Comparison of ENCODE assay signal across 30 cellular contexts in the genomic region with DNA sequence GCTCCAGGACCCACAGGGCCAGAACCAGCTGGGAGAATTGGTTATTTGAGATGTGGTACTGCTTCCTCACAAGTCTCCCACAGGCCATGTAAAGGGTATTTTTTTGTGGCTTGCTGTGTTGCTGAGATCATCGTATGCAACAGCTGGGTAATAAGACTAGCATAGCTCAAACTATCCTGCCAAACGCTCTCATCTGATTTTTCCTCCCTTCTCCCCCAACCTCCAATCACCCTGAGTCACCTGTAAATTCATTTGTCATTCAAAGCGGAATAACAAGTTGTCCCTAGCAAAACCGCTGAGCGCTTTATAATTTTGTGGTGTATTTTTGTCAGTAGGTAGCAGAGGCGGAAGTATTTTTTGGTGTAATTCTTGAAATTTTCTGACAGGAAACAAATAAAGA.
"Had no signal": no experiment of that assay in that cellular context is flagged by ENCODE, and none has a peak within 500 bp of the region (broad histone marks: within the 10 kb centered on the region; RNA-seq: fewer than 3 reads in every experiment).

No MANE protein-coding gene starts in this region.

- H3K27ac ChIP-seq: neutrophil, pancreas, prostate gland, right lobe of liver, sigmoid colon, skin epidermis, spleen, suprapubic skin, testis, tibial artery, transverse colon, upper lobe of right lung, uterus had no signal

- H3K36me3 Mint-ChIP-seq: naive thymus-derived CD8-positive, alpha-beta T cell; natural killer cell treated with Interleukin-12 subunit alpha and Interleukin-12 subunit beta and Interleukin-15 and Interleukin-18, amount 100 ng/mL, for 72 hours; stimulated activated memory B cell treated with anti-CD40 and anti-IgM and Interleukin-4, amounts not matched to agents 10 μg/mL and 1 μg/mL and 100 μg/mL, for 72 hours; type B pancreatic cell had no signal

- H3K9me3 ChIP-seq: neutrophil, pancreas, prostate gland, right lobe of liver, sigmoid colon, spleen, suprapubic skin, testis, tibial artery, transverse colon, upper lobe of right lung, uterus had no signal

- H3K36me3 ChIP-seq: neutrophil, pancreas, prostate gland, right lobe of liver, sigmoid colon, spleen, suprapubic skin, tibial artery, transverse colon, upper lobe of right lung, uterus had no signal

- H3K4me3 ChIP-seq: pancreas, prostate gland, right lobe of liver, sigmoid colon, skin epidermis, smooth muscle cell, spleen, suprapubic skin, testis, tibial artery, transverse colon, upper lobe of right lung, uterus had no signal

- H3K4me3 Mint-ChIP-seq: naive thymus-derived CD8-positive, alpha-beta T cell; natural killer cell treated with Interleukin-12 subunit alpha and Interleukin-12 subunit beta and Interleukin-15 and Interleukin-18, amount 100 ng/mL, for 72 hours; nephron progenitor cell; neural crest cell; stimulated activated memory B cell treated with anti-CD40 and anti-IgM and Interleukin-4, amounts not matched to agents 10 μg/mL and 1 μg/mL and 100 μg/mL, for 72 hours; stimulated activated naive CD8-positive, alpha-beta T cell treated with anti-CD3 and anti-CD28 coated beads, Interleukin-15, amount 100 ng/mL, for 72 hours; type B pancreatic cell had no signal

- H3K9me3 Mint-ChIP-seq: natural killer cell treated with Interleukin-12 subunit alpha and Interleukin-12 subunit beta and Interleukin-15 and Interleukin-18, amount 100 ng/mL, for 72 hours; nephron progenitor cell; neural crest cell; stimulated activated memory B cell treated with anti-CD40 and anti-IgM and Interleukin-4, amounts not matched to agents 10 μg/mL and 1 μg/mL and 100 μg/mL, for 72 hours; stimulated activated naive CD8-positive, alpha-beta T cell treated with anti-CD3 and anti-CD28 coated beads, Interleukin-15, amount 100 ng/mL, for 72 hours; type B pancreatic cell had no signal

- H3K27me3 ChIP-seq: neutrophil, pancreas, right lobe of liver, sigmoid colon, testis, tibial artery, transverse colon, upper lobe of right lung, uterus had no signal

- H3K27ac Mint-ChIP-seq: natural killer cell treated with Interleukin-12 subunit alpha and Interleukin-12 subunit beta and Interleukin-15 and Interleukin-18, amount 100 ng/mL, for 72 hours; nephron progenitor cell; stimulated activated memory B cell treated with anti-CD40 and anti-IgM and Interleukin-4, amounts not matched to agents 10 μg/mL and 1 μg/mL and 100 μg/mL, for 72 hours; stimulated activated naive CD8-positive, alpha-beta T cell treated with anti-CD3 and anti-CD28 coated beads, Interleukin-15, amount 100 ng/mL, for 72 hours; type B pancreatic cell had no signal

- H3K4me1 Mint-ChIP-seq: naive thymus-derived CD8-positive, alpha-beta T cell; stimulated activated memory B cell treated with anti-CD40 and anti-IgM and Interleukin-4, amounts not matched to agents 10 μg/mL and 1 μg/mL and 100 μg/mL, for 72 hours; stimulated activated naive CD8-positive, alpha-beta T cell treated with anti-CD3 and anti-CD28 coated beads, Interleukin-15, amount 100 ng/mL, for 72 hours had no signal

- H3K4me1 ChIP-seq: pancreas, prostate gland, right lobe of liver, sigmoid colon, spleen, suprapubic skin, testis, tibial artery, transverse colon, upper lobe of right lung, uterus had no signal

- ATAC-seq: naive thymus-derived CD8-positive, alpha-beta T cell; natural killer cell treated with Interleukin-12 subunit alpha and Interleukin-12 subunit beta and Interleukin-15 and Interleukin-18, amount 100 ng/mL, for 72 hours; pancreas; right cardiac atrium; right lobe of liver; stimulated activated memory B cell treated with anti-CD40 and anti-IgM and Interleukin-4, amounts not matched to agents 10 μg/mL and 1 μg/mL and 100 μg/mL, for 72 hours; stimulated activated naive CD8-positive, alpha-beta T cell treated with anti-CD3 and anti-CD28 coated beads, Interleukin-15, amount 100 ng/mL, for 72 hours; stimulated activated naive CD8-positive, alpha-beta T cell treated with anti-CD3 and anti-CD28 coated beads, Interleukin-15, Interleukin-2, amounts not matched to agents 100 U/mL and 50 U/mL, for 24 hours; upper lobe of right lung had no signal

- H3K4me2 ChIP-seq: smooth muscle cell had no signal

- DNase-seq: naive thymus-derived CD8-positive, alpha-beta T cell; nephron progenitor cell; pancreas; right cardiac atrium; right lobe of liver; sigmoid colon; spleen; stimulated activated CD4-positive, alpha-beta T cell treated with anti-CD3 and anti-CD28 coated beads, Interleukin-12 subunit alpha, Interleukin-12 subunit beta, amount 100 ng/mL, for 4 hours; stimulated activated CD4-positive, alpha-beta T cell treated with anti-CD3 and anti-CD28 coated beads, Interleukin-1b, Interleukin-23, amount 100 ng/mL, for 48 hours; stimulated activated CD4-positive, alpha-beta T cell treated with anti-CD3 and anti-CD28 coated beads, Interleukin-4, amount 100 ng/mL, for 1 hour; stimulated activated CD4-positive, alpha-beta T cell treated with anti-CD3 and anti-CD28 coated beads, Interleukin-4, amount 100 ng/mL, for 4 hours; stimulated activated CD8-positive, alpha-beta memory T cell treated with anti-CD3 and anti-CD28 coated beads, Interleukin-4, amount 100 ng/mL, for 48 hours; stimulated activated naive CD4-positive, alpha-beta T cell; stimulated activated naive CD8-positive, alpha-beta T cell treated with anti-CD3 and anti-CD28 coated beads, Interleukin-15, amount 100 ng/mL, for 72 hours; stimulated activated naive CD8-positive, alpha-beta T cell treated with anti-CD3 and anti-CD28 coated beads, Interleukin-15, Interleukin-2, amounts not matched to agents 100 U/mL and 50 U/mL, for 24 hours; substantia nigra; testis; tibial artery; transverse colon; upper lobe of right lung; uterus had no signal
